8 cellular contexts compared by ENCODE assay signal in the genomic region with DNA sequence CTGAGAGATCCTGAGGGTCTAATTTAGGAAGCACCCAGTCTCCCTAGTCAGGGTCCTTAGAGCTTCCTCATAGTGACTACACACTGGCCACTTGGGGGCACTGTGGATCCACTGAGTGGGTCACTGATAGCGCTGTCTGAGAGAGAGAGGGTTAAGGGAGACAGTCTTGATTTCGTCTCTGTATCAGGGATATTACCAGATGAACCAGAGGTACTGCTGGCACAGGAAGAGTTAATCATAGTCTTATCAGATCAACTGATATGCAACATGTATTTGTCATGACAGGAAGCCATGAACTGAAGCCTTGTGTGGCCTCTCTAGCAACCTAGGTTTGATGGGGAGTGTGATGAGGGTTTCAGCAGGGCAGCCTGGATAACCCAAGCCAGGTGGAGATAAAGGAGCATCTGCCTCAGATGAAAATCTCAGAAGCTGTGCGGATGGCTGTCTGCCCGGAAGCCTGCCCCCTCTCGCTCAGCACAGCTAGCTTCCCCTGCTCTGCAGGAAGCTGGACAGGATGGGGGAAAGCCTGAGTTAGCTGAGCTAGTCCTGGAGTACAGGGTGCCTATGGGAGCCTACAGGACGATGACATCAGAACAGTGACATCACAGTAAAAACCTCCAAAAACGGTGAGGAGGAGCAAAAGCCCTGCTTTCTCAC.
DNase-seq lines count a peak whose midpoint lies in the region; ATAC-seq and TF ChIP-seq lines count a peak whose summit lies in the region.

No MANE protein-coding gene starts in this region.

- peak; percentile 71 for DNase-seq in AG20443 (ENCODE audit: low spot score)
- peak; percentile 92 for DNase-seq in NCI-H526 (lab: John Stamatoyannopoulos, UW)
- DNase-seq in activated CD4-positive, alpha-beta memory T cell treated with anti-CD3 and anti-CD28 coated beads for 36 hours, result peak; percentile 89
- DNase-seq in effector CD8-positive, alpha-beta T cell (lab: John Stamatoyannopoulos, UW), result peak; percentile 48
- peak; percentile 81 for DNase-seq in nephron progenitor cell

- no peaks in the 10 kb centered on the region for H3K9me3 Mint-ChIP-seq in activated CD4-positive, alpha-beta memory T cell treated with anti-CD3 and anti-CD28 coated beads for 36 hours
- no peaks in the 10 kb centered on the region for H3K9me3 Mint-ChIP-seq in nephron progenitor cell
- no peaks in the 10 kb centered on the region for H3K9me3 Mint-ChIP-seq in stimulated activated naive CD8-positive, alpha-beta T cell treated with anti-CD3 and anti-CD28 coated beads, Interleukin-15, Interleukin-2, amounts not matched to agents 100 ng/mL and 50 ng/mL, for 24 hours

- H3K36me3 Mint-ChIP-seq in activated CD4-positive, alpha-beta memory T cell treated with anti-CD3 and anti-CD28 coated beads for 36 hours, result no peaks in the 10 kb centered on the region
- no peaks in the 10 kb centered on the region for H3K36me3 Mint-ChIP-seq in nephron progenitor cell (ENCODE audit: low read depth)
- no peaks in the 10 kb centered on the region for H3K36me3 Mint-ChIP-seq in stimulated activated naive CD8-positive, alpha-beta T cell treated with anti-CD3 and anti-CD28 coated beads, Interleukin-15, Interleukin-2, amounts not matched to agents 100 ng/mL and 50 ng/mL, for 24 hours (ENCODE audit: low read depth)

- intact Hi-C loops in activated CD4-positive, alpha-beta memory T cell treated with anti-CD3 and anti-CD28 coated beads for 36 hours (cut with micrococcal nuclease), result loop anchor here (1.0 to 10.0 kb wide), 7 partner anchors 22 to 680 kb away; no protein-coding TSS in a partner anchor

- peak overlapping the region; percentile 67 for H3K4me3 Mint-ChIP-seq in activated CD4-positive, alpha-beta memory T cell treated with anti-CD3 and anti-CD28 coated beads for 36 hours
- peak overlapping the region; percentile 15 for H3K4me3 Mint-ChIP-seq in nephron progenitor cell
- peak overlapping the region; percentile 60 for H3K4me3 Mint-ChIP-seq in stimulated activated naive CD8-positive, alpha-beta T cell treated with anti-CD3 and anti-CD28 coated beads, Interleukin-15, Interleukin-2, amounts not matched to agents 100 ng/mL and 50 ng/mL, for 24 hours

- peak; percentile 80 for ATAC-seq in GM18858 (IDR thresholded peaks at IDR 0.05; ENCODE audit: unreplicated experiment)
- peak; percentile 96 for ATAC-seq in HG03064 (IDR thresholded peaks at IDR 0.05; ENCODE audit: low read depth, unreplicated experiment)

- CTCF ChIA-PET in activated CD4-positive, alpha-beta memory T cell treated with anti-CD3 and anti-CD28 coated beads for 36 hours (lab: Charles Lee), result interaction anchor here (0.6 to 3.2 kb wide), 41 partner anchors 8 to 471 kb away, joined by 3 to 45 read pairs (median 4); a partner anchor contains a TSS

- POLR2A ChIA-PET in activated CD4-positive, alpha-beta memory T cell treated with anti-CD3 and anti-CD28 coated beads for 36 hours (lab: Charles Lee), result interaction anchor here (0.6 to 2.8 kb wide), 2 partner anchors 274 to 278 kb away, joined by 5 to 29 read pairs; no protein-coding TSS in a partner anchor

- peak overlapping the region; percentile 86 for H3K27ac Mint-ChIP-seq in activated CD4-positive, alpha-beta memory T cell treated with anti-CD3 and anti-CD28 coated beads for 36 hours
- no peak overlapping the region for H3K27ac Mint-ChIP-seq in nephron progenitor cell
- peak overlapping the region; percentile 83 for H3K27ac Mint-ChIP-seq in stimulated activated naive CD8-positive, alpha-beta T cell treated with anti-CD3 and anti-CD28 coated beads, Interleukin-15, Interleukin-2, amounts not matched to agents 100 ng/mL and 50 ng/mL, for 24 hours

- peaks cover 3% of the 10 kb centered on the region for H3K27me3 Mint-ChIP-seq in activated CD4-positive, alpha-beta memory T cell treated with anti-CD3 and anti-CD28 coated beads for 36 hours
- H3K27me3 Mint-ChIP-seq in nephron progenitor cell (ENCODE audit: low read depth, poor library complexity), result peaks cover 9% of the 10 kb centered on the region
- no peaks in the 10 kb centered on the region for H3K27me3 Mint-ChIP-seq in stimulated activated naive CD8-positive, alpha-beta T cell treated with anti-CD3 and anti-CD28 coated beads, Interleukin-15, Interleukin-2, amounts not matched to agents 100 ng/mL and 50 ng/mL, for 24 hours

- peak; percentile 74 for TF ChIP-seq CTCF in nephron progenitor cell (IDR thresholded peaks at IDR 0.05)

- H3K4me1 Mint-ChIP-seq in activated CD4-positive, alpha-beta memory T cell treated with anti-CD3 and anti-CD28 coated beads for 36 hours (ENCODE audit: low read depth), result peaks cover 32% of the 10 kb centered on the region
- no peaks in the 10 kb centered on the region for H3K4me1 Mint-ChIP-seq in nephron progenitor cell
- peaks cover 30% of the 10 kb centered on the region for H3K4me1 Mint-ChIP-seq in stimulated activated naive CD8-positive, alpha-beta T cell treated with anti-CD3 and anti-CD28 coated beads, Interleukin-15, Interleukin-2, amounts not matched to agents 100 ng/mL and 50 ng/mL, for 24 hours (ENCODE audit: low read depth)

Comparison
In these comparisons a context has a peak if more than half of its experiments do, and no peak if none do; other contexts are left out.
1. Peak in every context shown above with its lines: DNase-seq and ATAC-seq.
2. H3K4me3 Mint-ChIP-seq: peak in every context shown above with its lines; median percentile 67 in activated CD4-positive, alpha-beta memory T cell treated with anti-CD3 and anti-CD28 coated beads for 36 hours; 60 in stimulated activated naive CD8-positive, alpha-beta T cell treated with anti-CD3 and anti-CD28 coated beads, Interleukin-15, Interleukin-2, amounts not matched to agents 100 ng/mL and 50 ng/mL, for 24 hours; 15 in nephron progenitor cell.